Comparison of ENCODE assay signal across 8 cellular contexts in genomic region chr20:19974621-19975435, GRCh38. TPM values are rescaled to one million over a fixed set of nuclear protein-coding genes. Genes with fewer than 3 reads are reported as not detected.
DNase-seq lines count a peak whose midpoint lies in the region; ATAC-seq, FAIRE-seq and TF ChIP-seq lines count a peak whose summit lies in the region.

No MANE protein-coding gene starts in this region.

- H2BK15ac ChIP-seq in H1 (ENCODE audit: low read length) = no peak overlapping the region

- H3K56ac ChIP-seq in H1 (replicated peaks; ENCODE audit: insufficient read length, low read depth, low read length) = no peak overlapping the region

- no peak overlapping the region for H2BK20ac ChIP-seq in H1 (ENCODE audit: low read length)

- H3K4ac ChIP-seq in H1 (replicated peaks; ENCODE audit: insufficient read length, low read depth, low read length) = no peak overlapping the region

- H3K4me2 ChIP-seq in H1 (ENCODE audit: insufficient read depth in 1 of 2, low read depth in 2 of 2, low read length in 2 of 2) = no peak overlapping the region

- H3K36me3 ChIP-seq in H1 (ENCODE audit: control insufficient read depth in 2 of 4, insufficient read depth in 4 of 4, low read length in 3 of 4) (no peaks in the 10 kb centered on the region), upper lobe of left lung (peaks cover 0 to 53% (median 1%) of the 10 kb centered on the region in 4 donors)

- H2BK5ac ChIP-seq in H1 (ENCODE audit: low read depth, low read length) = no peak overlapping the region

- H2AK5ac ChIP-seq in H1 (ENCODE audit: low read depth, low read length) = no peak overlapping the region

- peaks cover 0 to 7% (median 0%) of the 10 kb centered on the region in 4 experiments; a peak in 2 of 7 replicates for H3K4me1 ChIP-seq in H1 (replicated peaks in 1 of 4; ENCODE audit: control insufficient read depth in 3 of 4, insufficient read depth in 4 of 4, low read length in 3 of 4)
- H3K4me1 ChIP-seq in upper lobe of left lung = peaks cover 49 to 74% (median 63%) of the 10 kb centered on the region in 4 donors

- peak; percentile 82 for DNase-seq in Daoy (ENCODE audit: low read depth)
- DNase-seq in NCI-H526 treated with DMSO at 0.1 percent for 48 hours (lab: John Stamatoyannopoulos, UW) = peak; percentile 34
- DNase-seq in H1 (ENCODE audit: low read depth in 1 of 2, low spot score in 2 of 2) = peak in 1 of 2 experiments; percentile 37
- DNase-seq in mesenteric fat pad (ENCODE audit: low spot score) = peak; percentile 94
- DNase-seq in upper lobe of left lung = peak; percentile 90 to 95
- DNase-seq in HuH-7.5 (ENCODE audit: low spot score) = no peak

- no peaks in the 10 kb centered on the region for H4K20me1 ChIP-seq in H1 (replicated peaks in 1 of 2; ENCODE audit: control insufficient read depth in 1 of 2, insufficient read depth in 2 of 2, low read length in 2 of 2)

- 0 out of 2 replicates have a peak, but pooled peaks cover 4% of the 10 kb centered on the region for H3K23me2 ChIP-seq in H1 (ENCODE audit: low read depth, low read length)

- no peaks in the 10 kb centered on the region for H3K9me3 ChIP-seq in H1 (ENCODE audit: insufficient read depth in 2 of 2, low read depth in 1 of 2, low read length in 1 of 2)
- H3K9me3 ChIP-seq in upper lobe of left lung = no peaks in the 10 kb centered on the region

- TF ChIP-seq RAD21 in H1 (IDR thresholded peaks at IDR 0.05 in 1 of 2, conservative IDR thresholded peaks at IDR 0.05 in 1 of 2; ENCODE audit: low read depth in 2 of 2, low read length in 2 of 2) = no peak

- no peak overlapping the region for H3K23ac ChIP-seq in H1 (ENCODE audit: insufficient read length)

- no peak for TF ChIP-seq POLR2A in H1 (IDR thresholded peaks at IDR 0.05; ENCODE audit: control extremely low read depth in 1 of 2, low read depth in 2 of 2, low read length in 2 of 2)
- TF ChIP-seq POLR2A in upper lobe of left lung (IDR thresholded peaks at IDR 0.05) = peak in 3 of 4 donors; percentile 38 to 88 (median 53)

- H3K27ac ChIP-seq in H1 (ENCODE audit: low read depth, low read length) = no peak overlapping the region
- peak overlapping the region; percentile 87 to 91 (median 90) for H3K27ac ChIP-seq in upper lobe of left lung

- H3K27me3 ChIP-seq in H1 (replicated peaks in 1 of 4; ENCODE audit: control insufficient read depth in 3 of 4, extremely low read depth in 1 of 4, insufficient read depth in 3 of 4, low read length in 3 of 4) (peaks cover 0 to 1% (median 0%) of the 10 kb centered on the region in 4 experiments; a peak in 1 of 7 replicates), upper lobe of left lung (no peaks in the 10 kb centered on the region)

- TF ChIP-seq EP300 in H1 (IDR thresholded peaks at IDR 0.05; ENCODE audit: borderline replicate concordance in 1 of 2, low read depth in 2 of 2, low read length in 2 of 2) (no peak), upper lobe of left lung (IDR thresholded peaks at IDR 0.05) (peak in 2 of 4 donors; percentile 17 to 29)

- ATAC-seq in upper lobe of left lung (ENCODE audit: low FRiP score in 2 of 2) = peak; percentile 86 to 90
- ATAC-seq in HG03280 (IDR thresholded peaks at IDR 0.05; ENCODE audit: unreplicated experiment) = no peak
- ATAC-seq in HG03354 (IDR thresholded peaks at IDR 0.05; ENCODE audit: poor library complexity, severe bottlenecking, unreplicated experiment) = no peak

- no peak overlapping the region for H2BK120ac ChIP-seq in H1 (replicated peaks; ENCODE audit: low read depth, low read length)

- 87% methylated on average over 33 of the region's 44 CpGs; no CpG with 5 or more reads in 1 of the 2 experiments for WGBS in H1 (ENCODE audit: extremely low coverage in 1 of 2, insufficient coverage in 1 of 2, insufficient read length in 1 of 2, insufficient replicate concordance in 2 of 2, low coverage in 1 of 2, low lambda C conversion rate in 2 of 2, missing lambda C conversion rate in 1 of 2), 2 experiments
- WGBS in upper lobe of left lung, 2 donors = 16 to 29% methylated on average over 7 to 44 of the region's 44 CpGs

- H2AFZ ChIP-seq in H1 (ENCODE audit: low read length) = 0 out of 2 replicates have a peak overlapping the region, but pooled peaks have one; percentile 8

- H4K8ac ChIP-seq in H1 (ENCODE audit: extremely low read depth, insufficient read depth, low read length) = peak overlapping the region; percentile 53

- TF ChIP-seq CTCF in H1 (IDR thresholded peaks at IDR 0.05; ENCODE audit: control extremely low read depth in 1 of 3, insufficient read depth in 1 of 3, low read depth in 1 of 3, low read length in 3 of 3) (no peak), upper lobe of left lung (IDR thresholded peaks at IDR 0.05) (no peak)

- H3K9ac ChIP-seq in H1 (replicated peaks in 1 of 4; ENCODE audit: extremely low read depth in 1 of 4, low read depth in 3 of 4, low read length in 3 of 4) = no peak overlapping the region

- POLR2A ChIA-PET in H1 (lab: Charles Lee; ENCODE audit: partially characterized antibody) = interaction anchor here (1.3 to 1.4 kb wide), 2 partner anchors 17 to 41 kb away, joined by 3 to 4 read pairs; no protein-coding TSS in a partner anchor

- H3K4me3 ChIP-seq in H1 (ENCODE audit: extremely low read depth in 1 of 4, insufficient read depth in 2 of 4, low read depth in 3 of 4, low read length in 4 of 4) (no peak overlapping the region), upper lobe of left lung (peak overlapping the region; percentile 42 to 70 (median 53))

- H2BK12ac ChIP-seq in H1 (ENCODE audit: low read depth, low read length) = no peak overlapping the region

- FAIRE-seq in H1 (lab: Jason Lieb, UNC) = no peak

- H4K91ac ChIP-seq in H1 (replicated peaks; ENCODE audit: insufficient read length, low read length) = no peak overlapping the region

- CTCF ChIA-PET in H1 (lab: Charles Lee; ENCODE audit: partially characterized antibody) = interaction anchor here (0.7 to 1.5 kb wide), 6 partner anchors 9 to 845 kb away, joined by 3 to 5 read pairs (median 4); no protein-coding TSS in a partner anchor

- no peak overlapping the region for H3K18ac ChIP-seq in H1 (ENCODE audit: extremely low read depth, low read length)

- H4K5ac ChIP-seq in H1 (ENCODE audit: insufficient read length, low read depth, low read length) = no peak overlapping the region

- H3K79me1 ChIP-seq in H1 (ENCODE audit: low read depth, low read length) = no peaks in the 10 kb centered on the region

- no peaks in the 10 kb centered on the region for H3K79me2 ChIP-seq in H1 (ENCODE audit: control insufficient read depth in 1 of 2, insufficient read depth in 2 of 2, low read length in 2 of 2)

- no peak overlapping the region for H3K14ac ChIP-seq in H1 (ENCODE audit: insufficient read length)

TF ChIP-seq in H1, 55 proteins besides CTCF, POLR2A, EP300 and RAD21:
- TF ChIP-seq EGR1 (IDR thresholded peaks at IDR 0.05; ENCODE audit: borderline replicate concordance, low read depth, low read length) (no peak), SP2 (IDR thresholded peaks at IDR 0.05; ENCODE audit: low read length) (no peak), SP1 (IDR thresholded peaks at IDR 0.05; ENCODE audit: low read depth, low read length) (no peak), BACH1 (IDR thresholded peaks at IDR 0.05; ENCODE audit: low read length) (no peak), TCF12 (IDR thresholded peaks at IDR 0.05; ENCODE audit: low read depth, low read length) (no peak), KDM5A (IDR thresholded peaks at IDR 0.05; ENCODE audit: low read length) (no peak), ATF3 (IDR thresholded peaks at IDR 0.05; ENCODE audit: insufficient read depth, low read depth, low read length) (no peak), YY1 (IDR thresholded peaks at IDR 0.05; ENCODE audit: low read depth, low read length) (no peak), HDAC6 (IDR thresholded peaks at IDR 0.05; ENCODE audit: low read depth, low read length) (no peak), RBBP5 (IDR thresholded peaks at IDR 0.05; ENCODE audit: borderline replicate concordance, low read depth, low read length) (no peak)
TF ChIP-seq in H1: peak in this region for 0.

RNA-seq across cellular contexts. Expression of gene NAA20, which starts 42.3 kb away (rescaled TPM):
- 64.5 and 72.8 TPM in 2 replicates for total RNA-seq in Daoy (2014; rRNA removed; shearing (Covaris generic))
- total RNA-seq in H1 (2021; fragmentation: NEBNext Ultra II Directional; extraction: Animal tissue kit (Norgen Biotek cat#: 25700)) = 39.1 and 41.1 TPM in 2 replicates
- 15.8 and 21.9 TPM in 2 replicates for polyA plus RNA-seq in H1 (2011; rRNA removed)
- polyA plus RNA-seq in H1 (2011; cell fraction: cytosol; rRNA removed) = 27.0 TPM
- polyA plus RNA-seq in H1 (2011; cell fraction: nucleus; rRNA removed) = 8.5 TPM
- 25.5 to 39.8 TPM (median 27.2 TPM) in 4 replicates for polyA plus RNA-seq in H1 (2012, experiment 1 of 2)
- 17.5 TPM for polyA plus RNA-seq in H1 (2012, experiment 2 of 2)
- 31.9 TPM for polyA plus RNA-seq in H1 (2013, experiment 1 of 2)
- 35.1 TPM for polyA plus RNA-seq in H1 (2013, experiment 2 of 2)
- 10.4 and 12.2 TPM in 2 replicates for polyA minus RNA-seq in H1 (2011; rRNA and poly(A)+ RNA removed)
- polyA minus RNA-seq in H1 (2011; cell fraction: cytosol; rRNA and poly(A)+ RNA removed) = 10.7 TPM
- 15.3 TPM for polyA minus RNA-seq in H1 (2011; cell fraction: nucleus; rRNA and poly(A)+ RNA removed)
- total RNA-seq in mesenteric fat pad = 71.8 TPM
- total RNA-seq in upper lobe of left lung = 10 to 100 TPM; 17.8 to 56.5 (median 49.4) TPM

Comparison
In these comparisons a context has a peak if more than half of its experiments do, and no peak if none do; other contexts are left out.
1. H3K4me3 ChIP-seq: peak in upper lobe of left lung (4 of 4); none in H1 (0 of 4).
2. POLR2A ChIP-seq: peak in upper lobe of left lung (3 of 4); none in H1 (0 of 2).
3. ATAC-seq: peak in upper lobe of left lung (2 of 2); none in HG03280 (single experiment) and HG03354 (single experiment).